9 cellular contexts compared by ENCODE assay signal in genomic region chr2:460861-461260, GRCh38.
DNase-seq lines count a peak whose midpoint lies in the region; ATAC-seq and TF ChIP-seq lines count a peak whose summit lies in the region.
"Had no signal": no experiment of that assay in that cellular context is flagged by ENCODE, and none has a peak within 500 bp of the region (broad histone marks: within the 10 kb centered on the region; RNA-seq: fewer than 3 reads in every experiment).

No MANE protein-coding gene starts in this region.

- H3K4me1 Mint-ChIP-seq in naive thymus-derived CD4-positive, alpha-beta T cell: peaks cover 16 to 36% (median 29%) of the 10 kb centered on the region in 7 donors
- H3K4me1 Mint-ChIP-seq in type B pancreatic cell (ENCODE audit: unreplicated experiment) (peaks cover 24% of the 10 kb centered on the region), mesothelial cell of epicardium (peaks cover 4% of the 10 kb centered on the region)

- no peaks in the 10 kb centered on the region for H3K9me3 ChIP-seq in naive thymus-derived CD4-positive, alpha-beta T cell (ENCODE audit: control insufficient read depth in 2 of 3, low read length in 3 of 3)

- TF ChIP-seq CTCF in type B pancreatic cell (conservative IDR thresholded peaks at IDR 0.05): no peak
- no peak for TF ChIP-seq CTCF in mesothelial cell of epicardium (IDR thresholded peaks at IDR 0.05; ENCODE audit: unreplicated experiment)

- H3K36me3 Mint-ChIP-seq in naive thymus-derived CD4-positive, alpha-beta T cell: no peaks in the 10 kb centered on the region
- no peaks in the 10 kb centered on the region for H3K36me3 Mint-ChIP-seq in type B pancreatic cell
- no peaks in the 10 kb centered on the region for H3K36me3 Mint-ChIP-seq in mesothelial cell of epicardium

- CTCF ChIA-PET in naive thymus-derived CD4-positive, alpha-beta T cell (lab: Charles Lee): no interaction called here

- peak overlapping the region in 7 of 9 donors; percentile 52 to 93 (median 73) for H3K27ac Mint-ChIP-seq in naive thymus-derived CD4-positive, alpha-beta T cell
- H3K27ac Mint-ChIP-seq in type B pancreatic cell: no peak overlapping the region
- no peak overlapping the region for H3K27ac Mint-ChIP-seq in mesothelial cell of epicardium

- POLR2A ChIA-PET in naive thymus-derived CD4-positive, alpha-beta T cell (lab: Charles Lee): no interaction called here

- H3K4me1 ChIP-seq in naive thymus-derived CD4-positive, alpha-beta T cell (ENCODE audit: control insufficient read depth in 2 of 2, insufficient read depth in 2 of 2, low read length in 2 of 2): peaks cover 20 to 21% of the 10 kb centered on the region in 2 donors

- intact Hi-C loops in naive thymus-derived CD4-positive, alpha-beta T cell (cut with micrococcal nuclease): loop anchor here (1.0 to 10.0 kb wide), 3 partner anchors 23 to 67 kb away; no protein-coding TSS in a partner anchor

- no peaks in the 10 kb centered on the region for H3K36me3 ChIP-seq in naive thymus-derived CD4-positive, alpha-beta T cell (ENCODE audit: control insufficient read depth in 2 of 3, insufficient read depth in 3 of 3, low read length in 3 of 3)

- DNase-seq in activated CD8-positive, alpha-beta memory T cell treated with anti-CD3 and anti-CD28 coated beads, Interleukin-2, amount 50 U/mL, for 4 hours: peak; percentile 36
- DNase-seq in naive thymus-derived CD4-positive, alpha-beta T cell: peak in 8 of 9 donors; percentile 37 to 82 (median 77)
- no peak for DNase-seq in NCI-H1930 (lab: John Stamatoyannopoulos, UW)
- DNase-seq in type B pancreatic cell (ENCODE audit: extremely low spot score, unreplicated experiment): no peak
- DNase-seq in NCI-H1092 treated with DMSO at 0.1 percent for 48 hours (lab: John Stamatoyannopoulos, UW): no peak
- no peak for DNase-seq in mesothelial cell of epicardium (ENCODE audit: low spot score in 2 of 2, unreplicated experiment in 2 of 2)
- DNase-seq: NCI-H1436 treated with DMSO at 0.1 percent for 48 hours had no signal

- H3K27me3 Mint-ChIP-seq in naive thymus-derived CD4-positive, alpha-beta T cell: peaks cover 61 to 86% (median 73%) of the 10 kb centered on the region in 5 donors
- H3K27me3 Mint-ChIP-seq in type B pancreatic cell (peaks cover 11% of the 10 kb centered on the region), mesothelial cell of epicardium (ENCODE audit: low read depth) (peaks cover 51% of the 10 kb centered on the region)

- H3K9me3 Mint-ChIP-seq in naive thymus-derived CD4-positive, alpha-beta T cell: peaks cover 0 to 4% (median 0%) of the 10 kb centered on the region in 11 donors
- H3K9me3 Mint-ChIP-seq in type B pancreatic cell: no peaks in the 10 kb centered on the region
- H3K9me3 Mint-ChIP-seq in mesothelial cell of epicardium: peaks cover 3% of the 10 kb centered on the region

- H3K4me3 Mint-ChIP-seq in naive thymus-derived CD4-positive, alpha-beta T cell: peak overlapping the region; percentile 52 to 84 (median 78)
- H3K4me3 Mint-ChIP-seq in type B pancreatic cell: no peak overlapping the region
- no peak overlapping the region for H3K4me3 Mint-ChIP-seq in mesothelial cell of epicardium

- H3K27ac ChIP-seq in naive thymus-derived CD4-positive, alpha-beta T cell (ENCODE audit: low read depth, low read length): no peak overlapping the region

- H3K27me3 ChIP-seq in naive thymus-derived CD4-positive, alpha-beta T cell (ENCODE audit: control insufficient read depth in 2 of 2, insufficient read depth in 2 of 2, low read length in 2 of 2): no peaks in the 10 kb centered on the region

- no peak overlapping the region for H3K4me3 ChIP-seq in naive thymus-derived CD4-positive, alpha-beta T cell (ENCODE audit: low read length)

- ATAC-seq in GM18867 (IDR thresholded peaks at IDR 0.05; ENCODE audit: unreplicated experiment): peak; percentile 73
- ATAC-seq in HG03378 (IDR thresholded peaks at IDR 0.05; ENCODE audit: unreplicated experiment): peak; percentile 88
- peak; percentile 87 for ATAC-seq in naive thymus-derived CD4-positive, alpha-beta T cell

Comparison
In these comparisons a context has a peak if more than half of its experiments do, and no peak if none do; other contexts are left out.
1. DNase-seq: peak in activated CD8-positive, alpha-beta memory T cell treated with anti-CD3 and anti-CD28 coated beads, Interleukin-2, amount 50 U/mL, for 4 hours (single experiment) and naive thymus-derived CD4-positive, alpha-beta T cell (8 of 9); none in NCI-H1930 (0 of 2), type B pancreatic cell (single experiment), NCI-H1092 treated with DMSO at 0.1 percent for 48 hours (single experiment) and mesothelial cell of epicardium (0 of 2).
2. H3K27ac Mint-ChIP-seq: peak in naive thymus-derived CD4-positive, alpha-beta T cell (7 of 9); none in type B pancreatic cell (single experiment) and mesothelial cell of epicardium (single experiment).
3. H3K4me3 Mint-ChIP-seq: peak in naive thymus-derived CD4-positive, alpha-beta T cell (10 of 10); none in type B pancreatic cell (single experiment) and mesothelial cell of epicardium (single experiment).
4. Peak in every context shown above with its lines, with median percentiles within 50 percentile points of each other: ATAC-seq.